In the genomic region with DNA sequence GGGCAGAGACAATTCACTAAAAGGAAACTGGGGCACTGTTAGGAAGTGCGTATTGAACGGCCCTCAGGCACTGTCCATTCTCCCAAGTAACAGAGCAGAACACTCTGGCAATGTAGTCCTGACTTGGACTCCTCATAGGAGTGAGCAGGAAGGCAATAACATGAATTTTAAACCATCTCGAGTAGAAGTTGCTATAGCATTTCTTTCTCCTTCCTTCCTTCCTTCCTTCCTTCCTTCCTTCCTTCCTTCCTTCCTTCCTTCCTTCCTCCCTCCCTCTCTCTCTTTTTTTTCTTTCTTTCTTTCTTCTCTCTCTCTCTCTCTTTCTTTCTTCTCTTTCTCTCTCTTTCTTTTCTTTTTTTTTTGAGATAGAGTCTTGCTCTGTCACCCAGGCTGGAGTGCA, we compare ENCODE assay signal across 9 cellular contexts. TPM values are rescaled to one million over a fixed set of nuclear protein-coding genes. Genes with fewer than 3 reads are reported as not detected.
DNase-seq lines count a peak whose midpoint lies in the region; ATAC-seq and TF ChIP-seq lines count a peak whose summit lies in the region.
"Had no signal": no experiment of that assay in that cellular context is flagged by ENCODE, and none has a peak within 500 bp of the region (broad histone marks: within the 10 kb centered on the region; RNA-seq: fewer than 3 reads in every experiment).

No MANE protein-coding gene starts in this region.

- H3K36me3 ChIP-seq in heart left ventricle = peaks cover 0 to 2% (median 0%) of the 10 kb centered on the region in 9 donors
- H3K36me3 ChIP-seq in SK-N-MC (ENCODE audit: insufficient read depth, low read length) = no peaks in the 10 kb centered on the region
- no peaks in the 10 kb centered on the region for H3K36me3 ChIP-seq in aorta (ENCODE audit: control insufficient read depth in 1 of 2, insufficient read depth in 2 of 2, low read length in 1 of 2)

- H3K4me1 ChIP-seq in heart left ventricle (peaks cover 0 to 14% (median 4%) of the 10 kb centered on the region in 12 donors), aorta (ENCODE audit: control insufficient read depth in 1 of 2, insufficient read depth in 2 of 2, low read length in 2 of 2) (no peaks in the 10 kb centered on the region)

- 48 to 68% (median 50%) methylated on average over 3 of the region's 3 CpGs for WGBS in heart left ventricle, 4 donors
- WGBS in aorta, 2 donors = 39 to 56% methylated on average over 3 of the region's 3 CpGs

- TF ChIP-seq CTCF in heart left ventricle (IDR thresholded peaks at IDR 0.05) = no peak

- H3K4me3 ChIP-seq in heart left ventricle = no peak overlapping the region
- H3K4me3 ChIP-seq in SK-N-MC = peak overlapping the region; percentile 58
- no peak overlapping the region for H3K4me3 ChIP-seq in aorta (ENCODE audit: low read length in 2 of 2)

- H3K27ac ChIP-seq in heart left ventricle (no peak overlapping the region), SK-N-MC (peak overlapping the region; percentile 72), aorta (ENCODE audit: low read depth in 1 of 2, low read length in 2 of 2) (no peak overlapping the region)

- intact Hi-C loops in Right ventricle myocardium superior (cut with DNase I) (loop anchor here (5.0 kb wide), 1 partner anchor 558 kb away; a partner anchor contains a TSS), heart left ventricle (cut with DNase I) (loop anchor here in 8 of 10 donors (5.0 to 10.0 kb wide), 9 partner anchors 123 to 633 kb away; a partner anchor contains a TSS), aorta (cut with DNase I) (loop anchor here (2.0 to 5.0 kb wide), 6 partner anchors 123 to 633 kb away; a partner anchor contains a TSS)

- no peaks in the 10 kb centered on the region for H3K9me3 ChIP-seq in heart left ventricle
- H3K9me3 ChIP-seq in SK-N-MC (ENCODE audit: low read depth, low read length) = no peaks in the 10 kb centered on the region
- no peaks in the 10 kb centered on the region for H3K9me3 ChIP-seq in aorta (ENCODE audit: control insufficient read depth, low read length)

- peaks cover 0 to 11% (median 0%) of the 10 kb centered on the region in 9 donors for H3K27me3 ChIP-seq in heart left ventricle
- no peaks in the 10 kb centered on the region for H3K27me3 ChIP-seq in aorta (ENCODE audit: control insufficient read depth in 1 of 2, insufficient read depth in 2 of 2, low read length in 1 of 2)

- DNase-seq in Right ventricle myocardium superior = no peak
- no peak for DNase-seq in heart left ventricle
- peak; percentile 69 for DNase-seq in SK-N-MC (ENCODE audit: low read depth, low spot score)
- no peak for DNase-seq in aorta
- no peak for DNase-seq in DMS53 (lab: John Stamatoyannopoulos, UW)
- no peak for DNase-seq in NOMO-1 (lab: John Stamatoyannopoulos, UW; ENCODE audit: unreplicated experiment in 2 of 2)
- no peak for DNase-seq in KG1 (lab: John Stamatoyannopoulos, UW)
- DNase-seq: GF-D8 had no signal

- peak; percentile 9 for ATAC-seq in Right ventricle myocardium superior (ENCODE audit: poor library complexity)
- ATAC-seq in heart left ventricle = no peak
- ATAC-seq in esophagus mucosa = peak; percentile 27
- peak; percentile 3 for ATAC-seq in aorta (ENCODE audit: low FRiP score)

- no peak for TF ChIP-seq POLR2A in heart left ventricle (IDR thresholded peaks at IDR 0.05)

- H3K9ac ChIP-seq in SK-N-MC (ENCODE audit: insufficient read length) = no peak overlapping the region

RNA-seq across cellular contexts. Expression of a gene that starts 46.4 kb away (rescaled TPM):
- total RNA-seq in Right ventricle myocardium superior = 41.4 TPM
- total RNA-seq in heart left ventricle = 10 to 100 TPM; 40.4 to 66.0 (median 46.1) TPM
- 10 to 100 TPM; 28.5 to 58.1 TPM for polyA plus RNA-seq in heart left ventricle
- 86.0 TPM for total RNA-seq in esophagus mucosa
- total RNA-seq in aorta = 100 to 1,000 TPM; 104 to 150 TPM
- polyA plus RNA-seq in aorta = 10 to 100 TPM; 77.4 to 77.9 TPM

Comparison
In these comparisons a context has a peak if more than half of its experiments do, and no peak if none do; other contexts are left out.
1. ATAC-seq: peak in Right ventricle myocardium superior (single experiment), esophagus mucosa (single experiment) and aorta (single experiment); none in heart left ventricle (0 of 4).